ENCODE assay signal across 8 cellular contexts in the genomic region with DNA sequence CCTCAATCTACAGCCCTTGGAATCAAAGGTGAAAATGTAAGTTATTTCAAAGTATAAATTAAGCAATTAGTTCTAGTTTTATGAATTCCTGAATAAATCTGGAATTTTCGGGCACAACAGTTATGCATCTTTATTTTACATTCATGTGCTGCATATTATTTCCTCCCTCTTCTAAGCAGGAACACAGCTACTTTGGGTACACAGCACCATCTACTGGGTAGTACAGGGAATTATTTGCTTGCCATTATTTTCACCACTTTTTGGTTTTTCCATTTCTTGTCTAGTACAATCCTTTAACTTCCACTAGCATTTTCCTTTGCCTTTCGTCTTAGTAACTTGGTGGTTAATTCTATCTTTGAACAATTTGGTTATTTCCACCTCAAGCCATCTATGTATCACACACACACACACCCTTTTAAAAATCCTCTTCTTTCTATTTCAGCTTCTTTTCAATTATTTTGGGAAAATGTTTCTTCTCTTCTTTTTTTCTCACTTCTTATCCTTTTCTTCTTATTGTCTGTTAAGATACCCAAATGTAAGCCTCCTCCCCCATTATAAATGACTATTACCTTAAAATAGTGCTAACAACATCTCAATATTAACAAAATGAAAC.
A peak's percentile ranks its signal among the peaks of the same experiment; 100 is the strongest.
DNase-seq lines count a peak whose midpoint lies in the region; ATAC-seq, FAIRE-seq and TF ChIP-seq lines count a peak whose summit lies in the region.

No MANE protein-coding gene starts in this region.

- peaks cover 8% of the 10 kb centered on the region for H3K27me3 ChIP-seq in foreskin keratinocyte

- ATAC-seq in foreskin keratinocyte: peak; percentile 44

- peak; percentile 96 for TF ChIP-seq CTCF in foreskin keratinocyte (conservative IDR thresholded peaks at IDR 0.05)

- H3K27me3 Mint-ChIP-seq in T-helper 2 cell treated with Interferon-gamma antibody and Interleukin-4, amounts not matched to agents 5 μg/mL and 100 μg/mL, for 36 hours (ENCODE audit: low read depth): peaks cover 7% of the 10 kb centered on the region
- H3K27me3 Mint-ChIP-seq in activated naive CD8-positive, alpha-beta T cell treated with anti-CD3 and anti-CD28 coated beads for 36 hours: peaks cover 9% of the 10 kb centered on the region

- peaks cover 17% of the 10 kb centered on the region for H3K9me3 Mint-ChIP-seq in T-helper 2 cell treated with Interferon-gamma antibody and Interleukin-4, amounts not matched to agents 5 μg/mL and 100 μg/mL, for 36 hours
- peaks cover 16% of the 10 kb centered on the region for H3K9me3 Mint-ChIP-seq in activated naive CD8-positive, alpha-beta T cell treated with anti-CD3 and anti-CD28 coated beads for 36 hours

- no peak overlapping the region for H3K27ac Mint-ChIP-seq in T-helper 2 cell treated with Interferon-gamma antibody and Interleukin-4, amounts not matched to agents 5 μg/mL and 100 μg/mL, for 36 hours
- no peak overlapping the region for H3K27ac Mint-ChIP-seq in activated naive CD8-positive, alpha-beta T cell treated with anti-CD3 and anti-CD28 coated beads for 36 hours

- no peaks in the 10 kb centered on the region for H3K4me1 Mint-ChIP-seq in T-helper 2 cell treated with Interferon-gamma antibody and Interleukin-4, amounts not matched to agents 5 μg/mL and 100 μg/mL, for 36 hours (ENCODE audit: low read depth)
- no peaks in the 10 kb centered on the region for H3K4me1 Mint-ChIP-seq in activated naive CD8-positive, alpha-beta T cell treated with anti-CD3 and anti-CD28 coated beads for 36 hours

- peaks cover 1% of the 10 kb centered on the region for H3K36me3 Mint-ChIP-seq in T-helper 2 cell treated with Interferon-gamma antibody and Interleukin-4, amounts not matched to agents 5 μg/mL and 100 μg/mL, for 36 hours (ENCODE audit: low read depth)
- H3K36me3 Mint-ChIP-seq in activated naive CD8-positive, alpha-beta T cell treated with anti-CD3 and anti-CD28 coated beads for 36 hours: peaks cover 2% of the 10 kb centered on the region

- H3K27ac ChIP-seq in foreskin keratinocyte: no peak overlapping the region

- H3K4me1 ChIP-seq in foreskin keratinocyte: no peaks in the 10 kb centered on the region

- peak; percentile 30 for DNase-seq in GM03348 (ENCODE audit: low spot score)
- peak; percentile 17 for DNase-seq in HTR-8/SVneo (ENCODE audit: insufficient read length, low spot score)
- DNase-seq in SHP77 treated with DMSO at 0.1 percent for 48 hours (lab: John Stamatoyannopoulos, UW): peak; percentile 47
- peak in 1 of 2 donors; percentile 45 for DNase-seq in foreskin keratinocyte
- DNase-seq in GM19238 (ENCODE audit: insufficient read length, low spot score): no peak
- no peak for DNase-seq in superior temporal gyrus (ENCODE audit: extremely low spot score)
- DNase-seq in T-helper 2 cell treated with Interferon-gamma antibody and Interleukin-4, amounts not matched to agents 5 μg/mL and 100 μg/mL, for 36 hours (ENCODE audit: low spot score): no peak
- DNase-seq in activated naive CD8-positive, alpha-beta T cell treated with anti-CD3 and anti-CD28 coated beads for 36 hours: no peak

- FAIRE-seq in HTR-8/SVneo (lab: Jason Lieb, UNC): peak; percentile 36

- H3K4me3 Mint-ChIP-seq in T-helper 2 cell treated with Interferon-gamma antibody and Interleukin-4, amounts not matched to agents 5 μg/mL and 100 μg/mL, for 36 hours: no peak overlapping the region
- H3K4me3 Mint-ChIP-seq in activated naive CD8-positive, alpha-beta T cell treated with anti-CD3 and anti-CD28 coated beads for 36 hours: no peak overlapping the region

Comparison
In these comparisons a context has a peak if more than half of its experiments do, and no peak if none do; other contexts are left out.
1. DNase-seq: peak in GM03348 (single experiment), HTR-8/SVneo (single experiment) and SHP77 treated with DMSO at 0.1 percent for 48 hours (single experiment); none in GM19238 (single experiment), superior temporal gyrus (single experiment), T-helper 2 cell treated with Interferon-gamma antibody and Interleukin-4, amounts not matched to agents 5 μg/mL and 100 μg/mL, for 36 hours (single experiment) and activated naive CD8-positive, alpha-beta T cell treated with anti-CD3 and anti-CD28 coated beads for 36 hours (single experiment).